In genomic region chr15:78076231-78077052, GRCh38 we compare ENCODE assay signal across 8 cellular contexts. TPM values are rescaled to one million over a fixed set of nuclear protein-coding genes. Genes with fewer than 3 reads are reported as not detected.
DNase-seq lines count a peak whose midpoint lies in the region; ATAC-seq and TF ChIP-seq lines count a peak whose summit lies in the region.

No MANE protein-coding gene starts in this region.

- POLR2A ChIA-PET in Panc1 (lab: Charles Lee) = no interaction called here

- in situ Hi-C loops in Panc1 (cut with HindIII; ENCODE audit: low pct_unique_long_range_greater_than_20kb, low sequenced_read_pairs) = no loop called here

- H3K4me3 Mint-ChIP-seq in neural crest cell = peak overlapping the region; percentile 95

- H3K27ac ChIP-seq in Panc1 (ENCODE audit: low read length) = peak overlapping the region; percentile 90

- H3K27me3 ChIP-seq in Panc1 (ENCODE audit: control insufficient read depth, insufficient read depth, low read length) = no peaks in the 10 kb centered on the region

- no peaks in the 10 kb centered on the region for H3K27me3 Mint-ChIP-seq in neural crest cell (ENCODE audit: low read depth)

- H3K4me1 ChIP-seq in Panc1 (ENCODE audit: control insufficient read depth, insufficient read depth, low read length) = peaks cover 34% of the 10 kb centered on the region

- no peaks in the 10 kb centered on the region for H3K36me3 Mint-ChIP-seq in neural crest cell (ENCODE audit: low read depth)

- no peak for DNase-seq in Panc1 (ENCODE audit: low read depth, low spot score)
- DNase-seq in epithelial cell of esophagus (ENCODE audit: low read depth) = no peak
- DNase-seq in neural crest cell (ENCODE audit: low read depth, low spot score) = no peak
- no peak for DNase-seq in NCI-H2227 (lab: John Stamatoyannopoulos, UW; ENCODE audit: unreplicated experiment)
- DNase-seq in ecto neural progenitor cell (ENCODE audit: low spot score) = no peak
- DNase-seq in activated CD4-positive, CD25-positive, alpha-beta regulatory T cell (lab: John Stamatoyannopoulos, UW) = no peak

- no TSS peak for BruUV-seq in Panc1 (replicated peaks; lab: Mats Ljungman, UMichigan)

- no peaks in the 10 kb centered on the region for H3K9me3 Mint-ChIP-seq in neural crest cell

- TF ChIP-seq CTCF in Panc1 (IDR thresholded peaks at IDR 0.05) (peak; percentile 53; the same call in 1 of the 2 replicates), epithelial cell of esophagus (IDR thresholded peaks at IDR 0.05; ENCODE audit: insufficient read depth, low read depth, low read length, missing control alignments) (no peak), neural crest cell (conservative IDR thresholded peaks at IDR 0.05) (no peak)

- H3K27ac Mint-ChIP-seq in neural crest cell (ENCODE audit: unreplicated experiment) = peak overlapping the region; percentile 94

- peaks cover 37% of the 10 kb centered on the region for H3K4me1 Mint-ChIP-seq in neural crest cell

- H3K9me3 ChIP-seq in Panc1 (ENCODE audit: control insufficient read depth, insufficient read depth, low read depth, low read length) = no peaks in the 10 kb centered on the region

- peak overlapping the region; percentile 67 to 89 for H3K4me3 ChIP-seq in Panc1 (ENCODE audit: low read depth in 2 of 2, low read length in 2 of 2)
- peak overlapping the region; percentile 78 for H3K4me3 ChIP-seq in epithelial cell of esophagus (ENCODE audit: low read length)

- no peaks in the 10 kb centered on the region for H3K36me3 ChIP-seq in Panc1 (ENCODE audit: control insufficient read depth, insufficient read depth, low read length)

- intact Hi-C loops in Panc1 (cut with micrococcal nuclease; ENCODE audit: unreplicated experiment) = no loop called here

- ATAC-seq in GM21529 (IDR thresholded peaks at IDR 0.05; ENCODE audit: unreplicated experiment) (peak; percentile 4), Panc1 (peak; percentile 31), HG02763 (IDR thresholded peaks at IDR 0.05; ENCODE audit: unreplicated experiment) (no peak)

- CTCF ChIA-PET in Panc1 (lab: Charles Lee) = interaction anchor here (1.3 kb wide), 1 partner anchor 9 kb away, joined by 3 read pairs; no protein-coding TSS in a partner anchor

RNA-seq across cellular contexts. Expression of gene TBC1D2B, which starts 1.1 kb away (rescaled TPM):
- 59.3 TPM for total RNA-seq in Panc1 (2021; ENCODE audit: unreplicated experiment)
- 45.7 TPM for polyA plus RNA-seq in Panc1 (2012; ENCODE audit: insufficient read length)
- 19.7 and 21.8 TPM in 2 replicates for total RNA-seq in neural crest cell

RNA-seq across cellular contexts. Expression of gene SH2D7, which starts 15.9 kb away (rescaled TPM):
- total RNA-seq in Panc1 (2021; ENCODE audit: unreplicated experiment) = not detected
- polyA plus RNA-seq in Panc1 (2012; ENCODE audit: insufficient read length) = 0.38 TPM
- not detected in 2 replicates for total RNA-seq in neural crest cell

RNA-seq across cellular contexts. Expression of gene CIB2, which starts 54.8 kb away (rescaled TPM):
- total RNA-seq in Panc1 (2021; ENCODE audit: unreplicated experiment) (37.3 TPM), neural crest cell (36.5 and 37.7 TPM in 2 replicates)
- polyA plus RNA-seq in Panc1 (2012; ENCODE audit: insufficient read length) = 97.9 TPM
